Comparison of ENCODE assay signal across 21 cellular contexts in genomic region chr19:51330366-51330765, GRCh38. TPM values are rescaled to one million over a fixed set of nuclear protein-coding genes. Genes with fewer than 3 reads are reported as not detected.
DNase-seq lines count a peak whose midpoint lies in the region; ATAC-seq and TF ChIP-seq lines count a peak whose summit lies in the region.
"Had no signal": no experiment of that assay in that cellular context is flagged by ENCODE, and none has a peak within 500 bp of the region (broad histone marks: within the 10 kb centered on the region; RNA-seq: fewer than 3 reads in every experiment).

No MANE protein-coding gene starts in this region.

- no peak for TF ChIP-seq CTCF in chondrocyte (IDR thresholded peaks at IDR 0.05)
- TF ChIP-seq CTCF in endothelial cell (IDR thresholded peaks at IDR 0.05; ENCODE audit: unreplicated experiment), result no peak
- no peak for TF ChIP-seq CTCF in spleen (IDR thresholded peaks at IDR 0.05 in 8 of 11, conservative IDR thresholded peaks at IDR 0.05 in 3 of 11)

- CTCF ChIA-PET in activated CD4-positive, alpha-beta memory T cell treated with anti-CD3 and anti-CD28 coated beads, Interleukin-2, amount 10 ng/mL, durations not matched to agents 7 days and 5 days (lab: Charles Lee), result no interaction called here

- WGBS in spleen, 5 donors, result 94 to 96% (median 95%) methylated on average over 4 of the region's 4 CpGs

- peaks cover 13% of the 10 kb centered on the region for H3K36me3 ChIP-seq in H7 (replicated peaks; ENCODE audit: control insufficient read depth, insufficient read depth, low read length)
- H3K36me3 ChIP-seq in spleen, result peaks cover 0 to 15% (median 0%) of the 10 kb centered on the region in 6 donors

- H3K27me3 Mint-ChIP-seq in chondrocyte (ENCODE audit: low read depth) (peaks cover 2% of the 10 kb centered on the region), endothelial cell (ENCODE audit: unreplicated experiment) (peaks cover 16% of the 10 kb centered on the region)
- H3K27me3 Mint-ChIP-seq in activated CD4-positive, alpha-beta memory T cell treated with anti-CD3 and anti-CD28 coated beads, Interleukin-2, amount 10 ng/mL, durations not matched to agents 7 days and 5 days, result peaks cover 28% of the 10 kb centered on the region

- ATAC-seq in HG03521 (IDR thresholded peaks at IDR 0.05; ENCODE audit: unreplicated experiment), result no peak
- ATAC-seq: GM23338 had no signal

- TF ChIP-seq POLR2A in spleen (IDR thresholded peaks at IDR 0.05), result no peak

- H3K4me3 ChIP-seq in H7 (ENCODE audit: insufficient read depth, low read depth, low read length) (no peak overlapping the region), spleen (no peak overlapping the region)
- H3K4me3 ChIP-seq: GM23338 had no signal

- POLR2A ChIA-PET in activated CD4-positive, alpha-beta memory T cell treated with anti-CD3 and anti-CD28 coated beads, Interleukin-2, amount 10 ng/mL, durations not matched to agents 7 days and 5 days (lab: Charles Lee), result no interaction called here

- H3K9me3 ChIP-seq in spleen, result peaks cover 0 to 8% (median 0%) of the 10 kb centered on the region in 8 donors

- H3K27ac Mint-ChIP-seq in chondrocyte (ENCODE audit: unreplicated experiment), result no peak overlapping the region
- no peak overlapping the region for H3K27ac Mint-ChIP-seq in endothelial cell (ENCODE audit: unreplicated experiment)
- no peak overlapping the region for H3K27ac Mint-ChIP-seq in activated CD4-positive, alpha-beta memory T cell treated with anti-CD3 and anti-CD28 coated beads, Interleukin-2, amount 10 ng/mL, durations not matched to agents 7 days and 5 days
- H3K27ac Mint-ChIP-seq: CD4-positive, alpha-beta memory T cell; GM23338 had no signal

- H3K9me3 Mint-ChIP-seq in chondrocyte (ENCODE audit: low read depth) (peaks cover 3% of the 10 kb centered on the region), endothelial cell (ENCODE audit: unreplicated experiment) (peaks cover 9% of the 10 kb centered on the region)
- H3K9me3 Mint-ChIP-seq in activated CD4-positive, alpha-beta memory T cell treated with anti-CD3 and anti-CD28 coated beads, Interleukin-2, amount 10 ng/mL, durations not matched to agents 7 days and 5 days, result peaks cover 6% of the 10 kb centered on the region
- H3K9me3 Mint-ChIP-seq: GM23338 had no signal

- no peak overlapping the region for H3K4me3 Mint-ChIP-seq in chondrocyte (ENCODE audit: unreplicated experiment)
- peak overlapping the region; percentile 80 for H3K4me3 Mint-ChIP-seq in endothelial cell (ENCODE audit: unreplicated experiment)
- no peak overlapping the region for H3K4me3 Mint-ChIP-seq in activated CD4-positive, alpha-beta memory T cell treated with anti-CD3 and anti-CD28 coated beads, Interleukin-2, amount 10 ng/mL, durations not matched to agents 7 days and 5 days
- H3K4me3 Mint-ChIP-seq: CD4-positive, alpha-beta memory T cell; GM23338 had no signal

- DNase-seq in H7 (peak; percentile 39), chondrocyte (ENCODE audit: low spot score) (peak; percentile 21), endothelial cell (ENCODE audit: low spot score) (no peak), spleen (peak; percentile 4), amygdala (lab: John Stamatoyannopoulos, UW) (no peak)
- DNase-seq in activated CD4-positive, alpha-beta memory T cell treated with anti-CD3 and anti-CD28 coated beads, Interleukin-2, amount 10 ng/mL, durations not matched to agents 7 days and 5 days, result no peak
- DNase-seq: 8988T; C1 segment of cervical spinal cord; Calu3; CD4-positive, alpha-beta memory T cell; COR-L47; DMS53; DMS79 treated with DMSO at 0.1 percent for 48 hours; GF-D8; HCEC 1CT had no signal

- peaks cover 9% of the 10 kb centered on the region for H3K27me3 ChIP-seq in H7 (ENCODE audit: control insufficient read depth, insufficient read depth, low read length)
- peaks cover 8 to 55% (median 43%) of the 10 kb centered on the region in 7 donors for H3K27me3 ChIP-seq in spleen (replicated peaks in 1 of 7)

- intact Hi-C loops in spleen (cut with DNase I; ENCODE audit: low total_unique reads), result loop anchor here (5.0 kb wide), 1 partner anchor 332 kb away; no protein-coding TSS in a partner anchor

- H3K36me3 Mint-ChIP-seq in chondrocyte (ENCODE audit: low read depth) (peaks cover 15% of the 10 kb centered on the region), endothelial cell (ENCODE audit: low read depth, unreplicated experiment) (peaks cover 42% of the 10 kb centered on the region)
- peaks cover 6% of the 10 kb centered on the region for H3K36me3 Mint-ChIP-seq in activated CD4-positive, alpha-beta memory T cell treated with anti-CD3 and anti-CD28 coated beads, Interleukin-2, amount 10 ng/mL, durations not matched to agents 7 days and 5 days (ENCODE audit: low read depth)

- peaks cover 2% of the 10 kb centered on the region for H3K4me1 Mint-ChIP-seq in chondrocyte (ENCODE audit: low read depth)
- H3K4me1 Mint-ChIP-seq in endothelial cell (ENCODE audit: unreplicated experiment), result peaks cover 8% of the 10 kb centered on the region
- H3K4me1 Mint-ChIP-seq in activated CD4-positive, alpha-beta memory T cell treated with anti-CD3 and anti-CD28 coated beads, Interleukin-2, amount 10 ng/mL, durations not matched to agents 7 days and 5 days, result peaks cover 20% of the 10 kb centered on the region

- no peak overlapping the region for H3K27ac ChIP-seq in spleen

- H3K4me1 ChIP-seq in spleen, result peaks cover 0 to 21% (median 14%) of the 10 kb centered on the region in 6 donors

RNA-seq across cellular contexts. Expression of gene VSIG10L, which starts 11.6 kb away (rescaled TPM):
- total RNA-seq in H7 (2014; rRNA removed; shearing (Covaris generic)), result 9.6 and 13.2 TPM in 2 replicates
- 4.9 to 5.5 TPM (median 5.4 TPM) in 3 replicates for total RNA-seq in chondrocyte
- 5.9 TPM for total RNA-seq in endothelial cell (ENCODE audit: unreplicated experiment)
- total RNA-seq in spleen, result 1 to 10 TPM; 1.1 to 2.6 (median 1.6) TPM
- 1 to 10 TPM; 1.2 to 2.3 (median 1.7) TPM for polyA plus RNA-seq in spleen
- 1 to 10 TPM; 2.3 to 2.5 TPM for total RNA-seq in activated CD4-positive, alpha-beta memory T cell treated with anti-CD3 and anti-CD28 coated beads, Interleukin-2, amount 10 ng/mL, durations not matched to agents 7 days and 5 days

RNA-seq across cellular contexts. Expression of gene IGLON5, which starts 18.9 kb away (rescaled TPM):
- total RNA-seq in H7 (2014; rRNA removed; shearing (Covaris generic)), result 18.2 and 24.5 TPM in 2 replicates
- 0.07 TPM in 1 of 3 replicates, not detected in the others for total RNA-seq in chondrocyte
- 114 TPM for total RNA-seq in endothelial cell (ENCODE audit: unreplicated experiment)
- total RNA-seq in spleen, result not detected
- under 1 TPM in 1 of 3 donors, not detected in 2; 0.03 TPM for polyA plus RNA-seq in spleen
- under 1 TPM; 0.68 to 0.81 TPM for total RNA-seq in activated CD4-positive, alpha-beta memory T cell treated with anti-CD3 and anti-CD28 coated beads, Interleukin-2, amount 10 ng/mL, durations not matched to agents 7 days and 5 days
- total RNA-seq: Calu3; CD4-positive, alpha-beta memory T cell; Daoy; G401 had no signal
- polyA plus RNA-seq: BJ; CD4-positive, alpha-beta memory T cell had no signal

RNA-seq across cellular contexts. Expression of gene ETFB, which starts 35.8 kb away (rescaled TPM):
- total RNA-seq in H7 (2014; rRNA removed; shearing (Covaris generic)), result 106 and 125 TPM in 2 replicates
- total RNA-seq in chondrocyte, result 43.7 to 56.6 TPM (median 49.6 TPM) in 3 replicates
- total RNA-seq in endothelial cell (ENCODE audit: unreplicated experiment), result 55.1 TPM
- 10 to 100 TPM; 41.4 to 78.0 (median 54.1) TPM for total RNA-seq in spleen
- 100 to 1,000 TPM in 1 of 3 donors, 10 to 100 TPM in 2; 81.6 to 133 (median 93.5) TPM for polyA plus RNA-seq in spleen
- 100 to 1,000 TPM; 126 to 131 TPM for total RNA-seq in activated CD4-positive, alpha-beta memory T cell treated with anti-CD3 and anti-CD28 coated beads, Interleukin-2, amount 10 ng/mL, durations not matched to agents 7 days and 5 days

RNA-seq across cellular contexts. Expression of gene CLDND2, which starts 38.4 kb away (rescaled TPM):
- total RNA-seq in H7 (2014; rRNA removed; shearing (Covaris generic)), result 0.89 and 1.2 TPM in 2 replicates
- 1.5 TPM in 1 of 3 replicates, not detected in the others for total RNA-seq in chondrocyte
- not detected for total RNA-seq in endothelial cell (ENCODE audit: unreplicated experiment)
- total RNA-seq in spleen, result 1 to 10 TPM in 5 of 7 donors, not detected in 2; 2.1 to 4.9 (median 2.5) TPM
- polyA plus RNA-seq in spleen, result 1 to 10 TPM in 1 of 3 donors, under 1 TPM in 2; 0.36 to 3.4 (median 0.77) TPM
- 1 to 10 TPM; 6.4 to 8.2 TPM for total RNA-seq in activated CD4-positive, alpha-beta memory T cell treated with anti-CD3 and anti-CD28 coated beads, Interleukin-2, amount 10 ng/mL, durations not matched to agents 7 days and 5 days
- total RNA-seq: A673, Daoy, G401, GM23338 had no signal
- polyA plus RNA-seq: CD4-positive, alpha-beta memory T cell had no signal

RNA-seq across cellular contexts. Expression of gene NKG7, which starts 42.1 kb away (rescaled TPM):
- total RNA-seq in H7 (2014; rRNA removed; shearing (Covaris generic)), result not detected in 2 replicates
- total RNA-seq in chondrocyte, result not detected in 3 replicates
- total RNA-seq in endothelial cell (ENCODE audit: unreplicated experiment), result not detected
- total RNA-seq in spleen, result 100 to 1,000 TPM in 3 of 7 donors, 10 to 100 TPM in 4; 54.5 to 144 (median 94.1) TPM
- polyA plus RNA-seq in spleen, result 10 to 100 TPM; 30.8 to 43.7 (median 37.8) TPM
- 100 to 1,000 TPM; 417 to 428 TPM for total RNA-seq in activated CD4-positive, alpha-beta memory T cell treated with anti-CD3 and anti-CD28 coated beads, Interleukin-2, amount 10 ng/mL, durations not matched to agents 7 days and 5 days
- total RNA-seq: A673, Calu3, Daoy, G401, GM23338 had no signal
- polyA plus RNA-seq: BJ, GM23338 had no signal

Comparison
In these comparisons a context has a peak if more than half of its experiments do, and no peak if none do; other contexts are left out.
1. DNase-seq: peak in H7 (single experiment), chondrocyte (single experiment) and spleen (single experiment); none in endothelial cell (single experiment), activated CD4-positive, alpha-beta memory T cell treated with anti-CD3 and anti-CD28 coated beads, Interleukin-2, amount 10 ng/mL, durations not matched to agents 7 days and 5 days (single experiment) and amygdala (0 of 56).
2. RNA of gene IGLON5, which starts 18.9 kb away (total RNA-seq): 114 TPM in endothelial cell (single experiment) and 18.2 to 24.5 TPM in H7; 0.68 to 0.81 TPM in activated CD4-positive, alpha-beta memory T cell treated with anti-CD3 and anti-CD28 coated beads, Interleukin-2, amount 10 ng/mL, durations not matched to agents 7 days and 5 days, 0.07 TPM in chondrocyte and not detected in spleen; every median in the first group is over 10 times any median in the second.